Comparison of ENCODE assay signal across 8 cellular contexts in the genomic region with DNA sequence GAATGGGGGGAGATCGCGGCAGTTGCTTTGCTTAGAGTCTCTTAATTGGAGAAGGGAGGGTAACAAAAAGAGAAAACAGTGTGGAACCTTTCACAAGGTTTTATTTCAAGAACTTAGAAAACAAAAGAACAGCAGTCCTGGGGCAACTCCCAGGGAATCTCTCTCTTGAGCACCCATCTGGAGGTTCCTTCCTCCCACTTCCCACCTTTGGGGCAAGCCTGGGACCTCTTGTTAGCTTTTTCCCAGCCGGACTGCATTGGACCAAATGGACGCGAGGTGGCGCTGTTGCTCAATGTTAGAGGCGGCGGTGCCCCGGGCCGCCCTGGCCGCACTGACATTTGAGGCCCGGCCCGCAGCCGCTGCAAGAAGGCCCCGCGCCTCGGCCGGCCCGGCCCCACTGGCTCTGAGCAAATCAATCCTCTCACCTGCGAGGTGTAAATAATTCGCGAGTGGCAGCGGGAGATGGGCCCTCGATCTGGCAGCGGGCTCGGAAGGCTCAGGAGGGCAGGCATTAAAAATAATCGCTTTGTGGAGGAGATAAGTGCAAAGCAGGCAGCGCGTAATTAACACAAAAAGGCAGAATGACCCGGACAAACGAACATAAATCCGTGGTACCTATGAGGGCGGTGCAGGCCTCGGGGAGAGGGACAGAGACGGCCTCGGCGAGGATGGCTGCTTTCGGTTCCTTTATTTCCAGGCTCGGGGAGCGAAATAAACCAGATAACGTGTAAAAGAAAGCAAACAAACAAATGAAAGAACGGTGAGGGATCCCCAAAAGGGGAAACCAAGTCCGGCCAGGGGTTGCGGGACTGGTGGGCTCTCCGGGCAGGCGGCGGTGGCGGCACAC.
DNase-seq lines count a peak whose midpoint lies in the region; ATAC-seq and TF ChIP-seq lines count a peak whose summit lies in the region.

No MANE protein-coding gene starts in this region.

- peaks cover 4% of the 10 kb centered on the region for H3K36me3 ChIP-seq in WERI-Rb-1

- peak; percentile 20 for DNase-seq in DMS153 (lab: John Stamatoyannopoulos, UW)
- peak; percentile 65 for DNase-seq in NCI-H146 (lab: John Stamatoyannopoulos, UW)
- peak; percentile 85 for DNase-seq in WERI-Rb-1
- DNase-seq in brain pericyte (ENCODE audit: low read depth, low spot score): peak; percentile 21
- peak; percentile 95 for DNase-seq in islet precursor cell
- DNase-seq in stimulated activated CD4-positive, alpha-beta T cell treated with anti-CD3 and anti-CD28 coated beads, Interleukin-12 subunit alpha, Interleukin-12 subunit beta, amount 100 ng/mL, for 4 hours: peak; percentile 85

- peak overlapping the region; percentile 29 for H3K4me3 ChIP-seq in WERI-Rb-1 (ENCODE audit: low read depth, low read length)

- no peaks in the 10 kb centered on the region for H3K27me3 ChIP-seq in WERI-Rb-1 (ENCODE audit: insufficient read depth, low read depth, severe bottlenecking)

- peak; percentile 89 for TF ChIP-seq CTCF in WERI-Rb-1 (IDR thresholded peaks at IDR 0.05; ENCODE audit: low read depth, low read length)

- H3K27ac ChIP-seq in WERI-Rb-1: peak overlapping the region; percentile 50

- no peaks in the 10 kb centered on the region for H3K9me3 ChIP-seq in WERI-Rb-1 (ENCODE audit: severe bottlenecking)

- ATAC-seq in GM21786 (IDR thresholded peaks at IDR 0.05; ENCODE audit: unreplicated experiment): peak; percentile 74
- no peak for ATAC-seq in HG03521 (IDR thresholded peaks at IDR 0.05; ENCODE audit: unreplicated experiment)

Comparison
In these comparisons a context has a peak if more than half of its experiments do, and no peak if none do; other contexts are left out.
1. DNase-seq: peak in every context shown above with its lines; median percentile 95 in islet precursor cell; 85 in WERI-Rb-1; 85 in stimulated activated CD4-positive, alpha-beta T cell treated with anti-CD3 and anti-CD28 coated beads, Interleukin-12 subunit alpha, Interleukin-12 subunit beta, amount 100 ng/mL, for 4 hours; 65 in NCI-H146; 21 in brain pericyte; 20 in DMS153.